ENCODE assay signal across 9 cellular contexts in genomic region chr2:203811491-203812221, GRCh38. TPM values are rescaled to one million over a fixed set of nuclear protein-coding genes. Genes with fewer than 3 reads are reported as not detected.
DNase-seq lines count a peak whose midpoint lies in the region; ATAC-seq and TF ChIP-seq lines count a peak whose summit lies in the region.
"Had no signal": no experiment of that assay in that cellular context is flagged by ENCODE, and none has a peak within 500 bp of the region (broad histone marks: within the 10 kb centered on the region; RNA-seq: fewer than 3 reads in every experiment).

No MANE protein-coding gene starts in this region.

- intact Hi-C loops in colonic mucosa (cut with DNase I), result loop anchor here (10.0 kb wide), 1 partner anchor 157 kb away; no protein-coding TSS in a partner anchor
- intact Hi-C loops in naive thymus-derived CD4-positive, alpha-beta T cell (cut with micrococcal nuclease), result loop anchor here (1.0 to 10.0 kb wide), 5 partner anchors 70 to 977 kb away; partner anchors contain the start of genes CARF (in 1 of the 2), ICA1L (in 1 of the 2) and WDR12 (in 1 of the 2)

- DNase-seq in activated CD4-positive, alpha-beta T cell treated with anti-CD3 and anti-CD28 coated beads for 24 hours (ENCODE audit: low read depth in 2 of 2), result peak; percentile 42 to 70
- DNase-seq in colonic mucosa (peak; percentile 95), NCI-H1417 (lab: John Stamatoyannopoulos, UW) (no peak)
- peak in 5 of 9 donors; percentile 3 to 67 (median 14) for DNase-seq in naive thymus-derived CD4-positive, alpha-beta T cell

- H3K9me3 ChIP-seq in colonic mucosa (no peaks in the 10 kb centered on the region), thymus (ENCODE audit: control insufficient read depth) (no peaks in the 10 kb centered on the region)
- no peaks in the 10 kb centered on the region for H3K9me3 ChIP-seq in naive thymus-derived CD4-positive, alpha-beta T cell (ENCODE audit: control insufficient read depth in 2 of 3, low read length in 3 of 3)

- H3K9me3 Mint-ChIP-seq in naive thymus-derived CD4-positive, alpha-beta T cell, result peaks cover 0 to under 1% (median 0%) of the 10 kb centered on the region in 11 donors

- peaks cover 33 to 82% (median 74%) of the 10 kb centered on the region in 7 donors for H3K4me1 Mint-ChIP-seq in naive thymus-derived CD4-positive, alpha-beta T cell

- H3K27me3 ChIP-seq in colonic mucosa (no peaks in the 10 kb centered on the region), thymus (ENCODE audit: control insufficient read depth, insufficient read depth) (no peaks in the 10 kb centered on the region)
- no peaks in the 10 kb centered on the region for H3K27me3 ChIP-seq in naive thymus-derived CD4-positive, alpha-beta T cell (ENCODE audit: control insufficient read depth in 2 of 2, insufficient read depth in 2 of 2, low read length in 2 of 2)
- H3K27me3 ChIP-seq: cardiac muscle cell had no signal

- H3K27me3 Mint-ChIP-seq in naive thymus-derived CD4-positive, alpha-beta T cell, result peaks cover 0 to 6% (median 0%) of the 10 kb centered on the region in 5 donors

- POLR2A ChIA-PET in naive thymus-derived CD4-positive, alpha-beta T cell (lab: Charles Lee), result interaction anchor here (0.9 to 1.5 kb wide), 4 partner anchors 13 to 105 kb away, joined by 3 read pairs; no protein-coding TSS in a partner anchor

- peaks cover 0 to 4% (median 0%) of the 10 kb centered on the region in 5 donors for H3K36me3 Mint-ChIP-seq in naive thymus-derived CD4-positive, alpha-beta T cell

- H3K9ac ChIP-seq in colonic mucosa (ENCODE audit: low read depth in 2 of 2, low read length in 2 of 2), result peak overlapping the region in 1 of 2 donors; percentile 64

- H3K4me1 ChIP-seq in colonic mucosa, result peaks cover 4% of the 10 kb centered on the region
- H3K4me1 ChIP-seq in naive thymus-derived CD4-positive, alpha-beta T cell (ENCODE audit: control insufficient read depth in 2 of 2, insufficient read depth in 2 of 2, low read length in 2 of 2), result peaks cover 30 to 33% of the 10 kb centered on the region in 2 donors
- H3K4me1 ChIP-seq in thymus (ENCODE audit: control insufficient read depth, insufficient read depth, low read length), result peaks cover 27% of the 10 kb centered on the region

- 75% methylated on average over 9 of the region's 9 CpGs for WGBS in thymus

- H3K27ac ChIP-seq in colonic mucosa (peak overlapping the region; percentile 71), thymus (ENCODE audit: low read depth) (peak overlapping the region; percentile 78)
- no peak overlapping the region for H3K27ac ChIP-seq in naive thymus-derived CD4-positive, alpha-beta T cell (ENCODE audit: low read depth, low read length)
- H3K27ac ChIP-seq: cardiac muscle cell had no signal

- H3K4me3 Mint-ChIP-seq in naive thymus-derived CD4-positive, alpha-beta T cell, result peak overlapping the region in 8 of 10 donors; percentile 1 to 73 (median 48)

- H3K36me3 ChIP-seq in colonic mucosa (no peaks in the 10 kb centered on the region), thymus (ENCODE audit: control insufficient read depth, insufficient read depth) (no peaks in the 10 kb centered on the region)
- H3K36me3 ChIP-seq in naive thymus-derived CD4-positive, alpha-beta T cell (ENCODE audit: control insufficient read depth in 2 of 3, insufficient read depth in 3 of 3, low read length in 3 of 3), result no peaks in the 10 kb centered on the region
- H3K36me3 ChIP-seq: cardiac muscle cell had no signal

- ATAC-seq in GM19023 (IDR thresholded peaks at IDR 0.05; ENCODE audit: unreplicated experiment), result peak; percentile 66
- peak; percentile 92 for ATAC-seq in naive thymus-derived CD4-positive, alpha-beta T cell
- no peak for ATAC-seq in HG03025 (IDR thresholded peaks at IDR 0.05; ENCODE audit: low FRiP score, unreplicated experiment)

- CTCF ChIA-PET in naive thymus-derived CD4-positive, alpha-beta T cell (lab: Charles Lee), result interaction anchor here (0.5 to 5.5 kb wide), 7 partner anchors 29 to 327 kb away, joined by 3 to 34 read pairs (median 3); no protein-coding TSS in a partner anchor

- no peak for TF ChIP-seq RAD21 in Ishikawa (IDR thresholded peaks at IDR 0.05; ENCODE audit: low read depth)

- H3K27ac Mint-ChIP-seq in naive thymus-derived CD4-positive, alpha-beta T cell, result peak overlapping the region; percentile 9 to 85 (median 72)

- no peak for TF ChIP-seq EP300 in Ishikawa (IDR thresholded peaks at IDR 0.05; ENCODE audit: borderline replicate concordance)

- no peak for TF ChIP-seq CTCF in colonic mucosa (IDR thresholded peaks at IDR 0.05)

- H3K4me3 ChIP-seq in colonic mucosa (no peak overlapping the region), thymus (ENCODE audit: low read length) (no peak overlapping the region)
- no peak overlapping the region for H3K4me3 ChIP-seq in naive thymus-derived CD4-positive, alpha-beta T cell (ENCODE audit: low read length)
- H3K4me3 ChIP-seq: cardiac muscle cell had no signal

TF ChIP-seq in Ishikawa, 13 proteins besides CTCF, POLR2A, EP300 and RAD21:
- TF ChIP-seq MAX (IDR thresholded peaks at IDR 0.05) (0 out of 2 replicates have a peak, but pooled peaks have one; percentile 29), NFIC (IDR thresholded peaks at IDR 0.05) (no peak)

RNA-seq across cellular contexts. Expression of gene CTLA4, which starts 55.9 kb away (rescaled TPM):
- total RNA-seq in colonic mucosa, result under 1 TPM; 0.56 to 0.84 TPM
- 10 to 100 TPM; 10.1 to 36.7 (median 20.6) TPM for total RNA-seq in naive thymus-derived CD4-positive, alpha-beta T cell
- 1 to 10 TPM; 1.9 to 2.5 TPM for polyA plus RNA-seq in naive thymus-derived CD4-positive, alpha-beta T cell
- polyA plus RNA-seq in thymus, result 12.3 TPM
- total RNA-seq: cardiac muscle cell had no signal
- polyA plus RNA-seq: cardiac muscle cell had no signal

Comparison
In these comparisons a context has a peak if more than half of its experiments do, and no peak if none do; other contexts are left out.
1. DNase-seq: peak in activated CD4-positive, alpha-beta T cell treated with anti-CD3 and anti-CD28 coated beads for 24 hours (2 of 2), colonic mucosa (single experiment) and naive thymus-derived CD4-positive, alpha-beta T cell (5 of 9); none in NCI-H1417 (0 of 3).
2. RNA of gene CTLA4, which starts 55.9 kb away (total RNA-seq): 10.1 to 36.7 TPM in naive thymus-derived CD4-positive, alpha-beta T cell; 0.56 to 0.84 TPM in colonic mucosa; every median in the first group is over 4 times any median in the second.